ENCODE assay signal across 18 cellular contexts in genomic region chr4:1770245-1770644, GRCh38. TPM values are rescaled to one million over a fixed set of nuclear protein-coding genes. Genes with fewer than 3 reads are reported as not detected.
A peak's percentile ranks its signal among the peaks of the same experiment; 100 is the strongest.
DNase-seq lines count a peak whose midpoint lies in the region; ATAC-seq and TF ChIP-seq lines count a peak whose summit lies in the region.
"Had no signal": no experiment of that assay in that cellular context is flagged by ENCODE, and none has a peak within 500 bp of the region (broad histone marks: within the 10 kb centered on the region; RNA-seq: fewer than 3 reads in every experiment).

No MANE protein-coding gene starts in this region.

- H3K36me3 ChIP-seq in H7 (replicated peaks; ENCODE audit: control insufficient read depth, insufficient read depth, low read length): no peaks in the 10 kb centered on the region
- H3K36me3 ChIP-seq: SJCRH30 had no signal

- intact Hi-C loops in head of caudate nucleus (cut with DNase I): no loop called here

- no peak for ATAC-seq in HG03025 (IDR thresholded peaks at IDR 0.05; ENCODE audit: low FRiP score, unreplicated experiment)

- CTCF ChIA-PET in RWPE1 (lab: Yijun Ruan, JAX): interaction anchor here (0.6 kb wide), 1 partner anchor 379 kb away, joined by 5 read pairs; no protein-coding TSS in a partner anchor

- peak; percentile 84 for DNase-seq in H7
- DNase-seq in RWPE1 (ENCODE audit: low spot score): no peak
- peak in 27 of 42 donors; percentile 19 to 82 (median 54) for DNase-seq in head of caudate nucleus
- peak; percentile 78 for DNase-seq in retina
- no peak for DNase-seq in NCI-H2227 (lab: John Stamatoyannopoulos, UW; ENCODE audit: unreplicated experiment)
- no peak for DNase-seq in NOMO-1 treated with dmso at 0.1 percent for 144 hours (lab: John Stamatoyannopoulos, UW; ENCODE audit: unreplicated experiment)
- DNase-seq: DMS53, HCEC 1CT, MM.1S, NCI-H1105, NCI-H187 treated with DMSO at 0.1 percent for 48 hours, NCI-H510A treated with DMSO at 0.1 percent for 48 hours, OCI-M1, RPMI8226, SJCRH30, SW 1271 had no signal

- POLR2A ChIA-PET in RWPE1 (lab: Yijun Ruan, JAX; ENCODE audit: low non-redundant PET): no interaction called here

- H3K27ac ChIP-seq in RWPE1: peak overlapping the region; percentile 81; the same call in 1 of the 2 replicates
- H3K27ac ChIP-seq: KMS-11, SJCRH30 had no signal

- peaks cover 1% of the 10 kb centered on the region; the same call in 1 of the 2 replicates for H3K27me3 ChIP-seq in H7 (ENCODE audit: control insufficient read depth, insufficient read depth, low read length)

- no peak for TF ChIP-seq CTCF in RWPE1 (conservative IDR thresholded peaks at IDR 0.05; ENCODE audit: low read depth)

- no peak overlapping the region for H3K4me3 ChIP-seq in H7 (ENCODE audit: insufficient read depth, low read depth, low read length)
- H3K4me3 ChIP-seq: SJCRH30 had no signal

RNA-seq across cellular contexts. Expression of gene FGFR3, which starts 22.8 kb away (rescaled TPM):
- 37.5 and 43.6 TPM in 2 replicates for total RNA-seq in H7 (2014; rRNA removed; shearing (Covaris generic))

RNA-seq across cellular contexts. Expression of gene TACC3, which starts 48.9 kb away (rescaled TPM):
- 54.0 and 69.0 TPM in 2 replicates for total RNA-seq in H7 (2014; rRNA removed; shearing (Covaris generic))

RNA-seq across cellular contexts. Expression of gene TMEM129, which starts 49.1 kb away (rescaled TPM):
- 69.7 and 86.0 TPM in 2 replicates for total RNA-seq in H7 (2014; rRNA removed; shearing (Covaris generic))

RNA-seq across cellular contexts. Expression of gene SLBP, which starts 58.1 kb away (rescaled TPM):
- 75.3 and 82.2 TPM in 2 replicates for total RNA-seq in H7 (2014; rRNA removed; shearing (Covaris generic))

Comparison
In these comparisons a context has a peak if more than half of its experiments do, and no peak if none do; other contexts are left out.
1. DNase-seq: peak in H7 (single experiment), head of caudate nucleus (27 of 42) and retina (single experiment); none in RWPE1 (single experiment), NCI-H2227 (single experiment) and NOMO-1 treated with dmso at 0.1 percent for 144 hours (single experiment).